Comparison of ENCODE assay signal across 14 cellular contexts in the genomic region with DNA sequence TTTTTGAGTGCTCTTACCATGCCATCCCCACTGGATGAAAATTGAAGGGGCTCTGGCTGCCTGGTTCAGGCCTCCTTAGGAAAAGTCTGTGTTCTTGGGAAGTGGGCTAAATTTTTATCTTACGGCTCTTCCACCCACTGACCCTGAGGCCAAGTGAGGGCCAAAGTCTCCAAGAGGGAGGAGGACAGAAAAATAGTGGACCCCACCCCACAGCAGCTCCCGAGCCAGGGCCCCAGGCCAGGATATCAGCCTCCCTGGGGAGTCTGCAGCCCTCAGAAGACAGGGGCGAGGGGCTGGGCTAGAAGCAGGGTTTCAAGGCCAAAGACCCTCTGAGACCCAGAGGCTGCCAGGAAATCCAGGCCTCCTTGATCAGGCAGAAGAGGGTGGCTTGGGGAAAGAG.
DNase-seq lines count a peak whose midpoint lies in the region; ATAC-seq and TF ChIP-seq lines count a peak whose summit lies in the region.
"Had no signal": no experiment of that assay in that cellular context is flagged by ENCODE, and none has a peak within 500 bp of the region (broad histone marks: within the 10 kb centered on the region; RNA-seq: fewer than 3 reads in every experiment).

No MANE protein-coding gene starts in this region.

- TF ChIP-seq CTCF in sigmoid colon (IDR thresholded peaks at IDR 0.05), result no peak

- H3K27me3 Mint-ChIP-seq in stimulated activated naive B cell treated with anti-CD40 and anti-IgM and Interleukin-4, amounts not matched to agents 10 μg/mL and 1 μg/mL and 100 μg/mL, for 72 hours, result peaks cover 11 to 26% of the 10 kb centered on the region in 2 donors
- H3K27me3 Mint-ChIP-seq in T-cell, result peaks cover 19 to 25% of the 10 kb centered on the region in 2 donors

- intact Hi-C loops in sigmoid colon (cut with DNase I), result loop anchor here (5.0 kb wide), 1 partner anchor 37 kb away; no protein-coding TSS in a partner anchor

- POLR2A ChIA-PET in T-cell (lab: Charles Lee), result no interaction called here

- no peak overlapping the region for H3K4me3 Mint-ChIP-seq in stimulated activated naive B cell treated with anti-CD40 and anti-IgM and Interleukin-4, amounts not matched to agents 10 μg/mL and 1 μg/mL and 100 μg/mL, for 72 hours
- no peak overlapping the region for H3K4me3 Mint-ChIP-seq in T-cell
- H3K4me3 Mint-ChIP-seq: activated CD4-positive, alpha-beta T cell treated with anti-CD3 and anti-CD28 coated beads for 36 hours; stimulated activated naive CD8-positive, alpha-beta T cell treated with anti-CD3 and anti-CD28 coated beads, Interleukin-15, amount 100 ng/mL, for 72 hours had no signal

- peak overlapping the region; percentile 69 for H2AFZ ChIP-seq in ACC112 (ENCODE audit: low read length, unreplicated experiment)

- H3K9ac ChIP-seq in iPS-20b (ENCODE audit: low read depth, low read length), result peak overlapping the region; percentile 83; the same call in 1 of the 2 replicates

- H3K4me1 Mint-ChIP-seq in stimulated activated naive B cell treated with anti-CD40 and anti-IgM and Interleukin-4, amounts not matched to agents 10 μg/mL and 1 μg/mL and 100 μg/mL, for 72 hours, result peaks cover 9 to 26% of the 10 kb centered on the region in 2 donors
- no peaks in the 10 kb centered on the region for H3K4me1 Mint-ChIP-seq in T-cell
- H3K4me1 Mint-ChIP-seq: activated CD4-positive, alpha-beta T cell treated with anti-CD3 and anti-CD28 coated beads for 36 hours; stimulated activated naive CD8-positive, alpha-beta T cell treated with anti-CD3 and anti-CD28 coated beads, Interleukin-15, amount 100 ng/mL, for 72 hours had no signal

- TF ChIP-seq EP300 in sigmoid colon (IDR thresholded peaks at IDR 0.05), result no peak

- no peaks in the 10 kb centered on the region for H3K79me2 ChIP-seq in ACC112 (ENCODE audit: control insufficient read depth, insufficient read depth, low read length, unreplicated experiment)

- CTCF ChIA-PET in T-cell (lab: Charles Lee), result no interaction called here

- ATAC-seq in stimulated activated naive B cell treated with anti-CD40 and anti-IgM and Interleukin-4, amounts not matched to agents 10 μg/mL and 1 μg/mL and 100 μg/mL, for 72 hours (replicated peaks), result no peak
- no peak for ATAC-seq in T-cell (replicated peaks in 1 of 4)
- ATAC-seq: activated CD4-positive, alpha-beta T cell treated with anti-CD3 and anti-CD28 coated beads for 36 hours; right lobe of liver; stimulated activated naive CD8-positive, alpha-beta T cell treated with anti-CD3 and anti-CD28 coated beads, Interleukin-15, amount 100 ng/mL, for 72 hours had no signal

- H3K36me3 ChIP-seq in ACC112 (ENCODE audit: insufficient read depth, low read length) (no peaks in the 10 kb centered on the region), iPS-20b (ENCODE audit: insufficient read depth, low read depth, low read length) (no peaks in the 10 kb centered on the region), sigmoid colon (no peaks in the 10 kb centered on the region)
- H3K36me3 ChIP-seq: right lobe of liver had no signal

- WGBS in sigmoid colon, 2 donors, result 80 to 83% methylated on average over 3 of the region's 3 CpGs

- TF ChIP-seq POLR2A in sigmoid colon (IDR thresholded peaks at IDR 0.05), result no peak

- H3K9me3 ChIP-seq in iPS-20b (ENCODE audit: insufficient read depth, low read depth, low read length) (no peaks in the 10 kb centered on the region), sigmoid colon (no peaks in the 10 kb centered on the region)
- H3K9me3 ChIP-seq: right lobe of liver had no signal

- H3K27ac Mint-ChIP-seq in stimulated activated naive B cell treated with anti-CD40 and anti-IgM and Interleukin-4, amounts not matched to agents 10 μg/mL and 1 μg/mL and 100 μg/mL, for 72 hours, result no peak overlapping the region
- H3K27ac Mint-ChIP-seq in T-cell, result no peak overlapping the region
- H3K27ac Mint-ChIP-seq: activated CD4-positive, alpha-beta T cell treated with anti-CD3 and anti-CD28 coated beads for 36 hours had no signal

- H3K9me3 Mint-ChIP-seq in stimulated activated naive B cell treated with anti-CD40 and anti-IgM and Interleukin-4, amounts not matched to agents 10 μg/mL and 1 μg/mL and 100 μg/mL, for 72 hours, result no peaks in the 10 kb centered on the region
- no peaks in the 10 kb centered on the region for H3K9me3 Mint-ChIP-seq in T-cell
- H3K9me3 Mint-ChIP-seq: stimulated activated naive CD8-positive, alpha-beta T cell treated with anti-CD3 and anti-CD28 coated beads, Interleukin-15, amount 100 ng/mL, for 72 hours had no signal

- no peaks in the 10 kb centered on the region for H3K27me3 ChIP-seq in ACC112 (ENCODE audit: insufficient read depth, low read length)
- no peaks in the 10 kb centered on the region for H3K27me3 ChIP-seq in iPS-20b (ENCODE audit: insufficient read depth, low read length)
- H3K27me3 ChIP-seq in sigmoid colon, result no peaks in the 10 kb centered on the region
- H3K27me3 ChIP-seq: right lobe of liver had no signal

- peak overlapping the region; percentile 30; the same call in 1 of the 2 replicates for H3K4me3 ChIP-seq in ACC112 (ENCODE audit: low read depth, low read length)
- no peak overlapping the region; the same call in 1 of the 2 replicates for H3K4me3 ChIP-seq in iPS-20b (ENCODE audit: low read length)
- H3K4me3 ChIP-seq in sigmoid colon, result no peak overlapping the region
- H3K4me3 ChIP-seq: right lobe of liver had no signal

- peaks cover 28% of the 10 kb centered on the region for H3K4me1 ChIP-seq in ACC112 (ENCODE audit: control insufficient read depth, insufficient read depth, low read length, unreplicated experiment)
- peaks cover 83% of the 10 kb centered on the region for H3K4me1 ChIP-seq in iPS-20b (ENCODE audit: insufficient read depth, low read length)
- peaks cover 0 to 36% (median 26%) of the 10 kb centered on the region in 4 donors for H3K4me1 ChIP-seq in sigmoid colon
- H3K4me1 ChIP-seq: right lobe of liver had no signal

- peak; percentile 8 for DNase-seq in astrocyte of the hippocampus (ENCODE audit: low read depth, low spot score)
- DNase-seq in sigmoid colon, result no peak
- no peak for DNase-seq in stimulated activated naive B cell treated with anti-CD40 and anti-IgM and Interleukin-4, amounts not matched to agents 10 μg/mL and 1 μg/mL and 100 μg/mL, for 72 hours
- DNase-seq in NCI-H524 (lab: John Stamatoyannopoulos, UW), result no peak
- no peak for DNase-seq in T-helper 1 cell
- no peak for DNase-seq in T-cell
- DNase-seq: ACHN; activated CD4-positive, alpha-beta T cell treated with anti-CD3 and anti-CD28 coated beads for 36 hours; cortex of kidney; DMS153; right lobe of liver; stimulated activated naive CD8-positive, alpha-beta T cell treated with anti-CD3 and anti-CD28 coated beads, Interleukin-15, amount 100 ng/mL, for 72 hours had no signal

- H3K27ac ChIP-seq in ACC112 (ENCODE audit: low read depth, low read length) (peak overlapping the region; percentile 73), iPS-20b (ENCODE audit: low read length) (peak overlapping the region; percentile 97), sigmoid colon (peak overlapping the region; percentile 14 to 77 (median 49))
- H3K27ac ChIP-seq: right lobe of liver had no signal

- no peaks in the 10 kb centered on the region for H3K36me3 Mint-ChIP-seq in stimulated activated naive B cell treated with anti-CD40 and anti-IgM and Interleukin-4, amounts not matched to agents 10 μg/mL and 1 μg/mL and 100 μg/mL, for 72 hours
- H3K36me3 Mint-ChIP-seq in T-cell, result no peaks in the 10 kb centered on the region
